In genomic region chr11:78646564-78647185, GRCh38 we compare ENCODE assay signal across 8 cellular contexts.
DNase-seq lines count a peak whose midpoint lies in the region; ATAC-seq, FAIRE-seq and TF ChIP-seq lines count a peak whose summit lies in the region.

No MANE protein-coding gene starts in this region.

- FAIRE-seq in A549 (lab: Jason Lieb, UNC) (peak; percentile 76), GM18507 (lab: Jason Lieb, UNC) (peak; percentile 89)

- no peaks in the 10 kb centered on the region for H3K27me3 ChIP-seq in smooth muscle cell (ENCODE audit: low read depth)

- H3K4me1 ChIP-seq in A549 (0 out of 3 replicates have a peak, but pooled peaks cover 3% of the 10 kb centered on the region), smooth muscle cell (ENCODE audit: low read depth) (no peaks in the 10 kb centered on the region)

- no peaks in the 10 kb centered on the region for H3F3A ChIP-seq in smooth muscle cell (ENCODE audit: low read depth)

- peaks cover 31% of the 10 kb centered on the region for H3K4me1 Mint-ChIP-seq in activated naive CD4-positive, alpha-beta T cell treated with anti-CD3 and anti-CD28 coated beads for 36 hours (ENCODE audit: low read depth)

- H3K36me3 ChIP-seq in smooth muscle cell (ENCODE audit: low read depth) = no peaks in the 10 kb centered on the region

- H4K20me1 ChIP-seq in smooth muscle cell (ENCODE audit: low read depth) = no peaks in the 10 kb centered on the region

- TF ChIP-seq POLR2A in A549 (IDR thresholded peaks at IDR 0.05; ENCODE audit: low read length) = no peak

- peak; percentile 54 to 60 for DNase-seq in A549 (ENCODE audit: low read depth in 1 of 2, low spot score in 1 of 2)
- DNase-seq in GM18507 (ENCODE audit: extremely low spot score, insufficient read length, low read depth) = no peak
- DNase-seq in LoVo (ENCODE audit: low spot score) = peak; percentile 65
- peak; percentile 18 for DNase-seq in RKO (ENCODE audit: low spot score)
- peak; percentile 78 for DNase-seq in activated naive CD4-positive, alpha-beta T cell treated with anti-CD3 and anti-CD28 coated beads for 36 hours
- no peak for DNase-seq in left ventricle myocardium superior
- DNase-seq in smooth muscle cell (lab: John Stamatoyannopoulos, UW; ENCODE audit: unreplicated experiment) = no peak

- H3K27ac Mint-ChIP-seq in activated naive CD4-positive, alpha-beta T cell treated with anti-CD3 and anti-CD28 coated beads for 36 hours = no peak overlapping the region

- no peaks in the 10 kb centered on the region for H3K79me2 ChIP-seq in smooth muscle cell (ENCODE audit: low read depth)

- H3K9me3 Mint-ChIP-seq in activated naive CD4-positive, alpha-beta T cell treated with anti-CD3 and anti-CD28 coated beads for 36 hours = no peaks in the 10 kb centered on the region

- H3K4me3 Mint-ChIP-seq in activated naive CD4-positive, alpha-beta T cell treated with anti-CD3 and anti-CD28 coated beads for 36 hours = no peak overlapping the region

- H3K27ac ChIP-seq in A549 = no peak overlapping the region
- H3K27ac ChIP-seq in smooth muscle cell (ENCODE audit: low read depth) = no peak overlapping the region

- no peaks in the 10 kb centered on the region for H3K36me3 Mint-ChIP-seq in activated naive CD4-positive, alpha-beta T cell treated with anti-CD3 and anti-CD28 coated beads for 36 hours (ENCODE audit: low read depth)

- H3K4me2 ChIP-seq in A549 (no peak overlapping the region), smooth muscle cell (no peak overlapping the region)

- no peaks in the 10 kb centered on the region for H3K27me3 Mint-ChIP-seq in activated naive CD4-positive, alpha-beta T cell treated with anti-CD3 and anti-CD28 coated beads for 36 hours (ENCODE audit: low read depth)

- no peak for TF ChIP-seq EP300 in A549 (IDR thresholded peaks at IDR 0.05)

- 4% methylated on average over 7 of the region's 7 CpGs for WGBS in A549 (ENCODE audit: missing lambda C conversion rate)
- 24% methylated on average over 7 of the region's 7 CpGs for WGBS in smooth muscle cell (ENCODE audit: low lambda C conversion rate)

- intact Hi-C loops in activated naive CD4-positive, alpha-beta T cell treated with anti-CD3 and anti-CD28 coated beads for 36 hours (cut with micrococcal nuclease) = loop anchor here (1.0 to 10.0 kb wide), 5 partner anchors 69 to 1508 kb away; no protein-coding TSS in a partner anchor
- intact Hi-C loops in left ventricle myocardium superior (cut with micrococcal nuclease) = loop anchor here (10.0 kb wide), 1 partner anchor 428 kb away; no protein-coding TSS in a partner anchor

- peak; percentile 54 to 59 for TF ChIP-seq RAD21 in A549 (conservative IDR thresholded peaks at IDR 0.05 in 1 of 2, IDR thresholded peaks at IDR 0.05 in 1 of 2)

- no peak overlapping the region for H3K9ac ChIP-seq in smooth muscle cell (ENCODE audit: low read depth)

- CTCF ChIA-PET in A549 (lab: Yijun Ruan, JAX) = interaction anchor here (0.6 to 5.2 kb wide), 44 partner anchors 9 to 1509 kb away, joined by 3 to 58 read pairs (median 6); no protein-coding TSS in a partner anchor
- CTCF ChIA-PET in activated naive CD4-positive, alpha-beta T cell treated with anti-CD3 and anti-CD28 coated beads for 36 hours (lab: Charles Lee) = interaction anchor here (0.5 to 9.4 kb wide), 32 partner anchors 10 to 981 kb away, joined by 3 to 178 read pairs (median 6); no protein-coding TSS in a partner anchor

- peak; percentile 75 for TF ChIP-seq CTCF in A549 (IDR thresholded peaks at IDR 0.05)
- TF ChIP-seq CTCF in smooth muscle cell (IDR thresholded peaks at IDR 0.05; ENCODE audit: borderline replicate concordance, insufficient read depth, poor library complexity, severe bottlenecking) = peak; percentile 93

- H3K4me3 ChIP-seq in A549 (no peak overlapping the region), smooth muscle cell (no peak overlapping the region)

- POLR2A ChIA-PET in A549 (lab: Yijun Ruan, JAX) = no interaction called here

- ATAC-seq in A549 (peak; percentile 63 to 91; a peak in 5 of 6 replicates), left ventricle myocardium superior (peak; percentile 76), HG02970 (IDR thresholded peaks at IDR 0.05; ENCODE audit: low FRiP score, unreplicated experiment) (no peak)

- H3K9me3 ChIP-seq in A549 (no peaks in the 10 kb centered on the region), smooth muscle cell (replicated peaks; ENCODE audit: low read depth) (no peaks in the 10 kb centered on the region)

- no peak overlapping the region for H2AFZ ChIP-seq in smooth muscle cell (ENCODE audit: low read depth)

TF ChIP-seq in A549, 52 proteins besides CTCF, POLR2A, EP300 and RAD21:
- TF ChIP-seq SMC3 (IDR thresholded peaks at IDR 0.05) = peak; percentile 69; the same call in 2 of the 3 replicates
- TF ChIP-seq, protein P1, sequence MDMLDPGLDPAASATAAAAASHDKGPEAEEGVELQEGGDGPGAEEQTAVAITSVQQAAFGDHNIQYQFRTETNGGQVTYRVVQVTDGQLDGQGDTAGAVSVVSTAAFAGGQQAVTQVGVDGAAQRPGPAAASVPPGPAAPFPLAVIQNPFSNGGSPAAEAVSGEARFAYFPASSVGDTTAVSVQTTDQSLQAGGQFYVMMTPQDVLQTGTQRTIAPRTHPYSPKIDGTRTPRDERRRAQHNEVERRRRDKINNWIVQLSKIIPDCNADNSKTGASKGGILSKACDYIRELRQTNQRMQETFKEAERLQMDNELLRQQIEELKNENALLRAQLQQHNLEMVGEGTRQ (IDR thresholded peaks at IDR 0.05) = no peak

Comparison
In these comparisons a context has a peak if more than half of its experiments do, and no peak if none do; other contexts are left out.
1. DNase-seq: peak in A549 (2 of 2), LoVo (single experiment), RKO (single experiment) and activated naive CD4-positive, alpha-beta T cell treated with anti-CD3 and anti-CD28 coated beads for 36 hours (single experiment); none in GM18507 (single experiment), left ventricle myocardium superior (single experiment) and smooth muscle cell (single experiment).